36 cellular contexts compared by ENCODE assay signal in genomic region chr14:95984206-95984605, GRCh38. TPM values are rescaled to one million over a fixed set of nuclear protein-coding genes. Genes with fewer than 3 reads are reported as not detected.
DNase-seq lines count a peak whose midpoint lies in the region; ATAC-seq, FAIRE-seq and TF ChIP-seq lines count a peak whose summit lies in the region.
"Had no signal": no experiment of that assay in that cellular context is flagged by ENCODE, and none has a peak within 500 bp of the region (broad histone marks: within the 10 kb centered on the region; RNA-seq: fewer than 3 reads in every experiment).

No MANE protein-coding gene starts in this region.

- no peak overlapping the region for H3K27ac ChIP-seq in HepG2 (ENCODE audit: extremely low read length, insufficient read depth, low read length)
- no peak overlapping the region for H3K27ac ChIP-seq in right lobe of liver
- H3K27ac ChIP-seq in H1 (ENCODE audit: low read depth, low read length), result no peak overlapping the region
- no peak overlapping the region for H3K27ac ChIP-seq in mesendoderm (ENCODE audit: low read depth, low read length)
- H3K27ac ChIP-seq in stomach, result no peak overlapping the region
- H3K27ac ChIP-seq: 22Rv1; A549; BLaER1; BLaER1 treated with 17β-estradiol and CSF1 and Interleukin-3, amounts not matched to agents 10 nM and 100 nM; C4-2B had no signal

- no peak overlapping the region for H4K8ac ChIP-seq in H1 (ENCODE audit: extremely low read depth, insufficient read depth, low read length)
- no peak overlapping the region for H4K8ac ChIP-seq in mesendoderm (ENCODE audit: low read depth, low read length)

- in situ Hi-C loops in HepG2 (cut with HindIII; ENCODE audit: extremely low pct_ligation_motif_present, low pct_unique_long_range_greater_than_20kb), result no loop called here

- 41% methylated on average over 2 of the region's 2 CpGs for WGBS in HepG2 (ENCODE audit: low lambda C conversion rate)
- 75% methylated on average over 2 of the region's 2 CpGs for WGBS in right lobe of liver (ENCODE audit: insufficient coverage, low coverage, low lambda C conversion rate, missing lambda C conversion rate)
- 92% methylated on average over 2 of the region's 2 CpGs; no CpG with 5 or more reads in 1 of the 2 experiments for WGBS in H1 (ENCODE audit: extremely low coverage in 1 of 2, insufficient coverage in 1 of 2, insufficient read length in 1 of 2, insufficient replicate concordance in 2 of 2, low coverage in 1 of 2, low lambda C conversion rate in 2 of 2, missing lambda C conversion rate in 1 of 2), 2 experiments
- no CpG with 5 or more reads among the region's 2 CpGs for WGBS in mesendoderm (ENCODE audit: extremely low coverage, insufficient coverage, low lambda C conversion rate)
- 90 to 93% (median 91%) methylated on average over 2 of the region's 2 CpGs for WGBS in stomach, 5 donors

- intact Hi-C loops in HepG2 (cut with micrococcal nuclease; ENCODE audit: unreplicated experiment) (no loop called here), right lobe of liver (cut with DNase I) (loop anchor here in 1 of 2 donors (10.0 kb wide), 1 partner anchor 419 kb away; no protein-coding TSS in a partner anchor), stomach (cut with DNase I; ENCODE audit: low total_unique reads) (no loop called here)

- H3K4me1 ChIP-seq in HepG2 (ENCODE audit: insufficient read depth, low read length) (no peaks in the 10 kb centered on the region), right lobe of liver (no peaks in the 10 kb centered on the region), H1 (replicated peaks in 1 of 4; ENCODE audit: control insufficient read depth in 3 of 4, insufficient read depth in 4 of 4, low read length in 3 of 4) (peaks cover 12 to 22% (median 19%) of the 10 kb centered on the region in 4 experiments), mesendoderm (ENCODE audit: control insufficient read depth, low read depth, low read length) (peaks cover 9% of the 10 kb centered on the region), stomach (peaks cover 0 to 4% (median 0%) of the 10 kb centered on the region in 4 donors)
- H3K4me1 ChIP-seq: A549; BE2C; BLaER1; BLaER1 treated with 17β-estradiol and CSF1 and Interleukin-3, amounts not matched to agents 10 nM and 100 nM; Caco-2 had no signal

- DNase-seq in HepG2 (ENCODE audit: low spot score) (no peak), right lobe of liver (no peak), bronchial epithelial cell (ENCODE audit: low read depth) (no peak), H1 (ENCODE audit: low read depth in 1 of 2, low spot score in 2 of 2) (no peak), mesendoderm (no peak), foreskin fibroblast (no peak), stomach (no peak), NK-92 (lab: John Stamatoyannopoulos, UW; ENCODE audit: unreplicated experiment) (no peak)
- DNase-seq: 8988T; ACHN; AML-193; BE2C; C1 segment of cervical spinal cord; Caco-2; Calu3; CD4-positive, alpha-beta memory T cell; CD4-positive, alpha-beta T cell; CD4-positive, CD25-positive, alpha-beta regulatory T cell; CD8-positive, alpha-beta memory T cell; CD8-positive, alpha-beta T cell; COR-L47; DMS 273 treated with DMSO at 0.1 percent for 48 hours; DMS153; DMS53; DMS79; DMS79 treated with DMSO at 0.1 percent for 48 hours; DND-41; EL had no signal

- TF ChIP-seq CTCF in HepG2 (CRISPR knock-in tag; IDR thresholded peaks at IDR 0.05), result no peak
- TF ChIP-seq CTCF in right lobe of liver (IDR thresholded peaks at IDR 0.05), result no peak
- no peak for TF ChIP-seq CTCF in bronchial epithelial cell (IDR thresholded peaks at IDR 0.05; ENCODE audit: insufficient read depth, low read length, severe bottlenecking)
- no peak for TF ChIP-seq CTCF in H1 (IDR thresholded peaks at IDR 0.05; ENCODE audit: control extremely low read depth in 1 of 3, insufficient read depth in 1 of 3, low read depth in 1 of 3, low read length in 3 of 3)
- TF ChIP-seq CTCF in foreskin fibroblast (IDR thresholded peaks at IDR 0.05; ENCODE audit: low read depth, low read length), result no peak
- no peak for TF ChIP-seq CTCF in stomach (IDR thresholded peaks at IDR 0.05)

- H2AK5ac ChIP-seq in H1 (ENCODE audit: low read depth, low read length) (no peak overlapping the region), mesendoderm (ENCODE audit: low read length) (peak overlapping the region; percentile 65)

- POLR2A ChIA-PET in HepG2 (lab: Yijun Ruan, JAX), result no interaction called here
- POLR2A ChIA-PET in H1 (lab: Charles Lee; ENCODE audit: partially characterized antibody), result interaction anchor here (0.9 to 1.5 kb wide), 2 partner anchors 61 to 88 kb away, joined by 3 to 4 read pairs; no protein-coding TSS in a partner anchor

- H3K79me1 ChIP-seq in H1 (ENCODE audit: low read depth, low read length) (no peaks in the 10 kb centered on the region), mesendoderm (ENCODE audit: low read length) (no peaks in the 10 kb centered on the region)

- TF ChIP-seq RAD21 in HepG2 (CRISPR knock-in tag; IDR thresholded peaks at IDR 0.05) (no peak), H1 (IDR thresholded peaks at IDR 0.05 in 1 of 2, conservative IDR thresholded peaks at IDR 0.05 in 1 of 2; ENCODE audit: low read depth in 2 of 2, low read length in 2 of 2) (no peak)

- H3K9ac ChIP-seq in HepG2 (ENCODE audit: insufficient read depth, low read depth, low read length) (no peak overlapping the region), H1 (replicated peaks in 1 of 4; ENCODE audit: extremely low read depth in 1 of 4, low read depth in 3 of 4, low read length in 3 of 4) (no peak overlapping the region), mesendoderm (ENCODE audit: low read length) (no peak overlapping the region)
- H3K9ac ChIP-seq: BLaER1; BLaER1 treated with 17β-estradiol and CSF1 and Interleukin-3, amounts not matched to agents 10 nM and 100 nM had no signal

- ATAC-seq in HepG2 (no peak), right lobe of liver (no peak)
- ATAC-seq: A549; CD8-positive, alpha-beta T cell had no signal

- no peaks in the 10 kb centered on the region for H3K36me3 ChIP-seq in HepG2 (replicated peaks in 1 of 2; ENCODE audit: control insufficient read depth in 1 of 2, insufficient read depth in 2 of 2, low read length in 2 of 2)
- H3K36me3 ChIP-seq in right lobe of liver, result no peaks in the 10 kb centered on the region
- H3K36me3 ChIP-seq in bronchial epithelial cell (ENCODE audit: control insufficient read depth, insufficient read depth, low read length), result no peaks in the 10 kb centered on the region
- no peaks in the 10 kb centered on the region; a peak in 1 of 8 replicates for H3K36me3 ChIP-seq in H1 (ENCODE audit: control insufficient read depth in 2 of 4, insufficient read depth in 4 of 4, low read length in 3 of 4)
- no peaks in the 10 kb centered on the region for H3K36me3 ChIP-seq in mesendoderm (ENCODE audit: control insufficient read depth, insufficient read depth, low read length)
- no peaks in the 10 kb centered on the region for H3K36me3 ChIP-seq in stomach
- H3K36me3 ChIP-seq: BE2C; BLaER1; BLaER1 treated with 17β-estradiol and CSF1 and Interleukin-3, amounts not matched to agents 10 nM and 100 nM had no signal

- no peak overlapping the region for H3K18ac ChIP-seq in H1 (ENCODE audit: extremely low read depth, low read length)
- peak overlapping the region; percentile 44 for H3K18ac ChIP-seq in mesendoderm (ENCODE audit: low read length)

- BruUV-seq in HepG2 (replicated peaks; lab: Mats Ljungman, UMichigan), result no TSS peak

- no peaks in the 10 kb centered on the region for H3K23me2 ChIP-seq in H1 (ENCODE audit: low read depth, low read length)

- no peak for TF ChIP-seq POLR2A in HepG2 (IDR thresholded peaks at IDR 0.05; ENCODE audit: insufficient read depth in 1 of 2, low read depth in 2 of 2, low read length in 2 of 2)
- no peak for TF ChIP-seq POLR2A in right lobe of liver (IDR thresholded peaks at IDR 0.05)
- no peak for TF ChIP-seq POLR2A in H1 (IDR thresholded peaks at IDR 0.05; ENCODE audit: control extremely low read depth in 1 of 2, low read depth in 2 of 2, low read length in 2 of 2)
- TF ChIP-seq POLR2A in stomach (IDR thresholded peaks at IDR 0.05), result no peak

- no peak overlapping the region for H3K14ac ChIP-seq in H1 (ENCODE audit: insufficient read length)

- TF ChIP-seq EP300 in HepG2 (IDR thresholded peaks at IDR 0.05; ENCODE audit: low read depth in 2 of 2, low read length in 2 of 2) (no peak), HepG2 (CRISPR knock-in tag; IDR thresholded peaks at IDR 0.05; ENCODE audit: borderline replicate concordance) (no peak), H1 (IDR thresholded peaks at IDR 0.05; ENCODE audit: borderline replicate concordance in 1 of 2, low read depth in 2 of 2, low read length in 2 of 2) (no peak), stomach (IDR thresholded peaks at IDR 0.05) (no peak)

- H4K5ac ChIP-seq in H1 (ENCODE audit: insufficient read length, low read depth, low read length) (no peak overlapping the region), mesendoderm (ENCODE audit: low read length) (no peak overlapping the region)

- H4K20me1 ChIP-seq in HepG2 (ENCODE audit: insufficient read depth, low read length) (no peaks in the 10 kb centered on the region), H1 (replicated peaks in 1 of 2; ENCODE audit: control insufficient read depth in 1 of 2, insufficient read depth in 2 of 2, low read length in 2 of 2) (no peaks in the 10 kb centered on the region)
- H4K20me1 ChIP-seq: BLaER1; BLaER1 treated with 17β-estradiol and CSF1 and Interleukin-3, amounts not matched to agents 10 nM and 100 nM had no signal

- H4K91ac ChIP-seq in H1 (replicated peaks; ENCODE audit: insufficient read length, low read length), result peak overlapping the region; percentile 46

- H2BK120ac ChIP-seq in H1 (replicated peaks; ENCODE audit: low read depth, low read length), result no peak overlapping the region
- no peak overlapping the region for H2BK120ac ChIP-seq in mesendoderm (ENCODE audit: low read depth, low read length)

- H3K4me2 ChIP-seq in HepG2 (ENCODE audit: low read depth, low read length) (no peak overlapping the region), H1 (ENCODE audit: insufficient read depth in 1 of 2, low read depth in 2 of 2, low read length in 2 of 2) (no peak overlapping the region), mesendoderm (ENCODE audit: low read length) (no peak overlapping the region)
- H3K4me2 ChIP-seq: A549; BLaER1; BLaER1 treated with 17β-estradiol and CSF1 and Interleukin-3, amounts not matched to agents 10 nM and 100 nM had no signal

- H3K56ac ChIP-seq in H1 (replicated peaks; ENCODE audit: insufficient read length, low read depth, low read length) (no peak overlapping the region), mesendoderm (ENCODE audit: low read length) (no peak overlapping the region)

- no peaks in the 10 kb centered on the region for H3K79me2 ChIP-seq in HepG2 (ENCODE audit: insufficient read depth, low read length)
- no peaks in the 10 kb centered on the region for H3K79me2 ChIP-seq in H1 (ENCODE audit: control insufficient read depth in 1 of 2, insufficient read depth in 2 of 2, low read length in 2 of 2)
- no peaks in the 10 kb centered on the region for H3K79me2 ChIP-seq in mesendoderm (ENCODE audit: control insufficient read depth, insufficient read depth, low read length)

- no peak overlapping the region for H2BK20ac ChIP-seq in H1 (ENCODE audit: low read length)

- CTCF ChIA-PET in HepG2 (lab: Yijun Ruan, JAX; ENCODE audit: low intra/inter-chr PET ratio, low total read pairs) (no interaction called here), H1 (lab: Charles Lee; ENCODE audit: partially characterized antibody) (interaction anchor here (0.6 to 8.9 kb wide), 5 partner anchors 9 to 417 kb away, joined by 3 to 81 read pairs (median 4); no protein-coding TSS in a partner anchor)

- no peak overlapping the region for H2BK12ac ChIP-seq in H1 (ENCODE audit: low read depth, low read length)

- FAIRE-seq in HepG2 (lab: Jason Lieb, UNC), result no peak
- peak; percentile 18 for FAIRE-seq in bronchial epithelial cell (lab: Jason Lieb, UNC)
- FAIRE-seq in H1 (lab: Jason Lieb, UNC), result no peak
- FAIRE-seq: A204.1, A549, D721Med had no signal

- H2BK5ac ChIP-seq in H1 (ENCODE audit: low read depth, low read length) (no peak overlapping the region), mesendoderm (ENCODE audit: low read length) (no peak overlapping the region)

- no peaks in the 10 kb centered on the region; a peak in 1 of 5 replicates for H3K27me3 ChIP-seq in HepG2 (ENCODE audit: control insufficient read depth in 1 of 2, insufficient read depth in 2 of 2, low read length in 2 of 2)
- no peaks in the 10 kb centered on the region for H3K27me3 ChIP-seq in right lobe of liver
- H3K27me3 ChIP-seq in bronchial epithelial cell (ENCODE audit: control insufficient read depth, insufficient read depth, low read length), result no peaks in the 10 kb centered on the region
- H3K27me3 ChIP-seq in H1 (replicated peaks in 1 of 4; ENCODE audit: control insufficient read depth in 3 of 4, extremely low read depth in 1 of 4, insufficient read depth in 3 of 4, low read length in 3 of 4), result no peaks in the 10 kb centered on the region
- no peaks in the 10 kb centered on the region for H3K27me3 ChIP-seq in mesendoderm (ENCODE audit: insufficient read depth, low read length, poor library complexity)
- peaks cover 0 to 34% (median 4%) of the 10 kb centered on the region in 3 donors for H3K27me3 ChIP-seq in stomach
- H3K27me3 ChIP-seq: BLaER1; BLaER1 treated with 17β-estradiol and CSF1 and Interleukin-3, amounts not matched to agents 10 nM and 100 nM had no signal

- H2BK15ac ChIP-seq in H1 (ENCODE audit: low read length) (no peak overlapping the region), mesendoderm (replicated peaks; ENCODE audit: low read depth) (no peak overlapping the region)

- H3K4ac ChIP-seq in H1 (replicated peaks; ENCODE audit: insufficient read length, low read depth, low read length) (no peak overlapping the region), mesendoderm (ENCODE audit: low read depth, low read length) (no peak overlapping the region)

- no peak overlapping the region for H3K4me3 ChIP-seq in HepG2 (replicated peaks in 1 of 3; ENCODE audit: insufficient read depth in 1 of 3, low read depth in 2 of 3, low read length in 3 of 3)
- H3K4me3 ChIP-seq in right lobe of liver, result no peak overlapping the region
- H3K4me3 ChIP-seq in bronchial epithelial cell (ENCODE audit: low read depth, low read length), result no peak overlapping the region
- H3K4me3 ChIP-seq in H1 (ENCODE audit: extremely low read depth in 1 of 4, insufficient read depth in 2 of 4, low read depth in 3 of 4, low read length in 4 of 4), result no peak overlapping the region
- H3K4me3 ChIP-seq in mesendoderm (ENCODE audit: low read length), result no peak overlapping the region
- H3K4me3 ChIP-seq in foreskin fibroblast (ENCODE audit: low read depth in 1 of 2, low read length in 2 of 2), result no peak overlapping the region
- no peak overlapping the region for H3K4me3 ChIP-seq in stomach
- H3K4me3 ChIP-seq: A549; BLaER1; BLaER1 treated with 17β-estradiol and CSF1 and Interleukin-3, amounts not matched to agents 10 nM and 100 nM had no signal

- H3K9me3 ChIP-seq in HepG2 (ENCODE audit: low read length), result peaks cover under 1% of the 10 kb centered on the region; the same call in 1 of the 2 replicates
- H3K9me3 ChIP-seq in right lobe of liver, result no peaks in the 10 kb centered on the region
- H3K9me3 ChIP-seq in H1 (ENCODE audit: insufficient read depth in 2 of 2, low read depth in 1 of 2, low read length in 1 of 2), result peaks cover 9 to 13% of the 10 kb centered on the region in 2 experiments; a peak in 3 of 4 replicates
- no peaks in the 10 kb centered on the region for H3K9me3 ChIP-seq in stomach
- H3K9me3 ChIP-seq: A549; BE2C; BLaER1; BLaER1 treated with 17β-estradiol and CSF1 and Interleukin-3, amounts not matched to agents 10 nM and 100 nM; Caco-2 had no signal

- no peak overlapping the region for H3K23ac ChIP-seq in H1 (ENCODE audit: insufficient read length)
- H3K23ac ChIP-seq in mesendoderm (ENCODE audit: low read length), result no peak overlapping the region

- H2AFZ ChIP-seq in HepG2 (ENCODE audit: low read length) (no peak overlapping the region), H1 (ENCODE audit: low read length) (no peak overlapping the region)

RNA-seq across cellular contexts. Expression of gene C14orf132, which starts 55.0 kb away (rescaled TPM):
- 0.15 and 0.18 TPM in 2 replicates for total RNA-seq in HepG2 (2016; rRNA removed; fragmentation: Illumina TruSeq; extraction: Trizol)
- total RNA-seq in HepG2 (2016; cell fraction: cytosol; rRNA removed; fragmentation: Illumina TruSeq; extraction: Trizol; ENCODE audit: low read depth), result not detected in 2 replicates
- total RNA-seq in HepG2 (2016; cell fraction: insoluble cytoplasmic fraction; rRNA removed; fragmentation: Illumina TruSeq; extraction: Trizol), result 0.09 and 0.15 TPM in 2 replicates
- 0.06 and 0.10 TPM in 2 replicates for total RNA-seq in HepG2 (2016; cell fraction: membrane; rRNA removed; fragmentation: Illumina TruSeq; extraction: Trizol)
- 0.19 and 0.44 TPM in 2 replicates for total RNA-seq in HepG2 (2016; cell fraction: nucleus; rRNA removed; fragmentation: Illumina TruSeq; extraction: Trizol)
- 0.13 TPM in 2 replicates for polyA plus RNA-seq in HepG2 (2011; rRNA removed)
- polyA plus RNA-seq in HepG2 (2011; cell fraction: cytosol; rRNA removed), result 0.03 and 0.04 TPM in 2 replicates
- 0.05 TPM in 2 replicates for polyA plus RNA-seq in HepG2 (2011; cell fraction: nucleus; rRNA removed)
- polyA plus RNA-seq in HepG2 (2012), result not detected in 2 replicates
- polyA plus RNA-seq in HepG2 (2016; cell fraction: cytosol; fragmentation: Illumina TruSeq; extraction: Trizol; ENCODE audit: low read depth), result 0.14 TPM in 1 of 2 replicates, not detected in the other
- 0.04 and 0.25 TPM in 2 replicates for polyA plus RNA-seq in HepG2 (2016; cell fraction: insoluble cytoplasmic fraction; fragmentation: Illumina TruSeq; extraction: Trizol; ENCODE audit: low read depth)
- polyA plus RNA-seq in HepG2 (2016; cell fraction: membrane; fragmentation: Illumina TruSeq; extraction: Trizol; ENCODE audit: low read depth), result 0.05 and 0.13 TPM in 2 replicates
- 0.09 and 0.37 TPM in 2 replicates for polyA plus RNA-seq in HepG2 (2016; cell fraction: nucleus; fragmentation: Illumina TruSeq; extraction: Trizol; ENCODE audit: insufficient read depth, low read depth)
- polyA minus RNA-seq in HepG2 (2011; rRNA and poly(A)+ RNA removed; ENCODE audit: low replicate concordance), result 0.12 TPM in 1 of 2 replicates, not detected in the other
- not detected in 2 replicates for polyA minus RNA-seq in HepG2 (2011; cell fraction: cytosol; rRNA and poly(A)+ RNA removed)
- 0.12 and 0.13 TPM in 2 replicates for polyA minus RNA-seq in HepG2 (2011; cell fraction: nucleus; rRNA and poly(A)+ RNA removed)
- total RNA-seq in right lobe of liver, result 1 to 10 TPM; 1.7 to 6.9 (median 3.3) TPM
- 0.64 and 1.1 TPM in 2 replicates for total RNA-seq in bronchial epithelial cell
- total RNA-seq in H1 (2021; fragmentation: NEBNext Ultra II Directional; extraction: Animal tissue kit (Norgen Biotek cat#: 25700)), result 32.0 and 32.5 TPM in 2 replicates
- 11.7 and 16.6 TPM in 2 replicates for polyA plus RNA-seq in H1 (2011; rRNA removed)
- 13.6 TPM for polyA plus RNA-seq in H1 (2011; cell fraction: cytosol; rRNA removed)
- 22.3 TPM for polyA plus RNA-seq in H1 (2011; cell fraction: nucleus; rRNA removed)
- polyA plus RNA-seq in H1 (2012, experiment 1 of 2), result 16.5 to 22.5 TPM (median 19.6 TPM) in 4 replicates
- 10.7 TPM for polyA plus RNA-seq in H1 (2012, experiment 2 of 2)
- 24.9 TPM for polyA plus RNA-seq in H1 (2013, experiment 1 of 2)
- polyA plus RNA-seq in H1 (2013, experiment 2 of 2), result 23.5 TPM
- 25.6 and 30.3 TPM in 2 replicates for polyA minus RNA-seq in H1 (2011; rRNA and poly(A)+ RNA removed)
- polyA minus RNA-seq in H1 (2011; cell fraction: cytosol; rRNA and poly(A)+ RNA removed), result 14.3 TPM
- polyA minus RNA-seq in H1 (2011; cell fraction: nucleus; rRNA and poly(A)+ RNA removed), result 31.5 TPM
- polyA plus RNA-seq in mesendoderm (2013, experiment 1 of 2), result 18.8 TPM
- polyA plus RNA-seq in mesendoderm (2013, experiment 2 of 2), result 18.0 TPM
- total RNA-seq in stomach, result 10 to 100 TPM in 4 of 5 donors, 1 to 10 TPM in 1; 7.5 to 22.8 (median 17.5) TPM
- 10 to 100 TPM in 1 of 3 donors, 1 to 10 TPM in 2; 4.6 to 10.0 (median 6.5) TPM for polyA plus RNA-seq in stomach
- polyA plus RNA-seq: CD14-positive monocyte had no signal
